In genomic region chr3:177550667-177551066, GRCh38 we compare ENCODE assay signal across 16 cellular contexts.
"Had no signal": no experiment of that assay in that cellular context is flagged by ENCODE, and none has a peak within 500 bp of the region (broad histone marks: within the 10 kb centered on the region; RNA-seq: fewer than 3 reads in every experiment).

No MANE protein-coding gene starts in this region.

- H3K9me3 ChIP-seq: prostate gland, right atrium auricular region, SK-N-SH, tibial nerve, uterus had no signal

- H3K4me3 ChIP-seq: prostate gland, right atrium auricular region, tibial nerve, uterus had no signal

- H3K4me1 ChIP-seq: prostate gland, uterus had no signal

- ATAC-seq: left ventricle myocardium superior; stimulated activated naive CD8-positive, alpha-beta T cell treated with anti-CD3 and anti-CD28 coated beads, Interleukin-15, Interleukin-2, amounts not matched to agents 100 U/mL and 50 U/mL, for 24 hours had no signal

- H3K27ac Mint-ChIP-seq: activated T-helper 1 cell treated with anti-CD3 and anti-CD28 coated beads, Interleukin-12 subunit alpha, Interleukin-12 subunit beta, Interleukin-2, Interleukin-4 antibody, amounts not matched to agents 30 ng/mL and 10 ng/mL and 1 ng/mL, durations not matched to agents 14 hours and 24 hours and 36 hours had no signal

- H3K27ac ChIP-seq: epithelial cell of prostate, prostate gland, right atrium auricular region, tibial nerve, uterus, WERI-Rb-1 had no signal

- DNase-seq: dermis blood vessel endothelial cell; foreskin fibroblast; left ventricle myocardium superior; SK-N-SH; stimulated activated CD4-positive, alpha-beta T cell treated with anti-CD3 and anti-CD28 coated beads, Interleukin-12 subunit alpha, Interleukin-12 subunit beta, amount 100 ng/mL, for 4 hours; stimulated activated CD4-positive, alpha-beta T cell treated with anti-CD3 and anti-CD28 coated beads, Interleukin-1b, Interleukin-23, amount 100 ng/mL, for 48 hours; stimulated activated CD8-positive, alpha-beta memory T cell treated with anti-CD3 and anti-CD28 coated beads, Interleukin-4, amount 100 ng/mL, for 48 hours; stimulated activated naive CD8-positive, alpha-beta T cell treated with anti-CD3 and anti-CD28 coated beads, Interleukin-15, Interleukin-2, amounts not matched to agents 100 U/mL and 50 U/mL, for 24 hours; substantia nigra; uterus; WERI-Rb-1 had no signal

- H3K4me3 Mint-ChIP-seq: activated T-helper 1 cell treated with anti-CD3 and anti-CD28 coated beads, Interleukin-12 subunit alpha, Interleukin-12 subunit beta, Interleukin-2, Interleukin-4 antibody, amounts not matched to agents 30 ng/mL and 10 ng/mL and 1 ng/mL, durations not matched to agents 14 hours and 24 hours and 36 hours had no signal

- H3K27me3 ChIP-seq: right atrium auricular region, tibial nerve, uterus had no signal

- H3K36me3 ChIP-seq: prostate gland, right atrium auricular region, tibial nerve, uterus, WERI-Rb-1 had no signal
